11 cellular contexts compared by ENCODE assay signal in genomic region chrX:120456973-120457372, GRCh38. TPM values are rescaled to one million over a fixed set of nuclear protein-coding genes. Genes with fewer than 3 reads are reported as not detected.
DNase-seq lines count a peak whose midpoint lies in the region; ATAC-seq and TF ChIP-seq lines count a peak whose summit lies in the region.
"Had no signal": no experiment of that assay in that cellular context is flagged by ENCODE, and none has a peak within 500 bp of the region (broad histone marks: within the 10 kb centered on the region; RNA-seq: fewer than 3 reads in every experiment).

No MANE protein-coding gene starts in this region.

- H3K9ac ChIP-seq in trophoblast cell (ENCODE audit: low read length), result no peak overlapping the region

- DNase-seq in GDM1 (lab: John Stamatoyannopoulos, UW), result peak; percentile 36
- DNase-seq in LHCN-M2 (ENCODE audit: low read depth), result peak; percentile 54
- no peak for DNase-seq in activated B cell treated with CpG ODN at 0.5 μM for 24 hours
- peak; percentile 22 for DNase-seq in myocyte (ENCODE audit: low read depth)
- no peak for DNase-seq in left cardiac atrium
- no peak for DNase-seq in trophoblast cell
- no peak for DNase-seq in chondrocyte (ENCODE audit: low spot score)
- DNase-seq: left colon, NCI-H187 treated with DMSO at 0.1 percent for 48 hours had no signal

- H3K36me3 ChIP-seq in trophoblast cell (ENCODE audit: control insufficient read depth in 1 of 2, insufficient read depth in 2 of 2, low read length in 2 of 2), result peaks cover 4 to 5% of the 10 kb centered on the region in 2 experiments

- H3K4me1 ChIP-seq in trophoblast cell (ENCODE audit: control insufficient read depth in 1 of 2, insufficient read depth in 2 of 2, low read length in 2 of 2), result peaks cover 0 to 3% of the 10 kb centered on the region in 2 experiments

- CTCF ChIA-PET in activated B cell treated with CpG ODN at 0.5 μM for 24 hours (lab: Charles Lee), result no interaction called here

- H3K4me3 Mint-ChIP-seq in activated B cell treated with CpG ODN at 0.5 μM for 24 hours, result peak overlapping the region; percentile 32
- no peak overlapping the region for H3K4me3 Mint-ChIP-seq in chondrocyte (ENCODE audit: unreplicated experiment)

- H3K4me1 Mint-ChIP-seq in activated B cell treated with CpG ODN at 0.5 μM for 24 hours (peaks cover 42% of the 10 kb centered on the region), chondrocyte (ENCODE audit: low read depth) (peaks cover 10% of the 10 kb centered on the region)

- no peak overlapping the region for H3K27ac Mint-ChIP-seq in activated B cell treated with CpG ODN at 0.5 μM for 24 hours
- no peak overlapping the region for H3K27ac Mint-ChIP-seq in chondrocyte (ENCODE audit: unreplicated experiment)

- no peak overlapping the region for H2AFZ ChIP-seq in trophoblast cell (ENCODE audit: insufficient read depth, low read length, poor library complexity)

- no peaks in the 10 kb centered on the region for H3K79me2 ChIP-seq in trophoblast cell (ENCODE audit: control insufficient read depth, insufficient read depth, low read length, poor library complexity)

- no peak overlapping the region for H4K8ac ChIP-seq in trophoblast cell (ENCODE audit: low read depth, low read length)

- intact Hi-C loops in activated B cell treated with CpG ODN at 0.5 μM for 24 hours (cut with micrococcal nuclease) (loop anchor here (1.0 kb wide), 1 partner anchor 12 kb away; the partner anchor contains the start of gene LAMP2), left cardiac atrium (cut with DNase I) (no loop called here)

- no peaks in the 10 kb centered on the region for H3K9me3 ChIP-seq in trophoblast cell (ENCODE audit: insufficient read depth, low read depth, low read length)

- H3K4ac ChIP-seq in trophoblast cell (ENCODE audit: low read depth, low read length), result no peak overlapping the region

- no peak for ATAC-seq in activated B cell treated with CpG ODN at 0.5 μM for 24 hours (ENCODE audit: low read depth)
- ATAC-seq in left cardiac atrium, result no peak
- ATAC-seq in HG03135 (IDR thresholded peaks at IDR 0.05; ENCODE audit: unreplicated experiment), result no peak
- ATAC-seq: left colon had no signal

- no peak overlapping the region for H2AK5ac ChIP-seq in trophoblast cell (ENCODE audit: low read length)

- H3K4me3 ChIP-seq in trophoblast cell (ENCODE audit: low read depth, low read length), result no peak overlapping the region

- no peak overlapping the region for H4K91ac ChIP-seq in trophoblast cell (ENCODE audit: low read depth, low read length)

- H3K9me3 Mint-ChIP-seq in activated B cell treated with CpG ODN at 0.5 μM for 24 hours (no peaks in the 10 kb centered on the region), chondrocyte (ENCODE audit: low read depth) (no peaks in the 10 kb centered on the region)

- no peak overlapping the region for H3K23ac ChIP-seq in trophoblast cell (ENCODE audit: low read length)

- no peak overlapping the region for H3K18ac ChIP-seq in trophoblast cell (ENCODE audit: low read length)

- POLR2A ChIA-PET in activated B cell treated with CpG ODN at 0.5 μM for 24 hours (lab: Charles Lee), result no interaction called here

- no peaks in the 10 kb centered on the region for H3K79me1 ChIP-seq in trophoblast cell (ENCODE audit: low read length)

- no peak overlapping the region for H3K4me2 ChIP-seq in trophoblast cell (ENCODE audit: low read length)

- no CpG with 5 or more reads among the region's 4 CpGs for WGBS in trophoblast cell (ENCODE audit: extremely low coverage, insufficient coverage, insufficient read length)

- H3K14ac ChIP-seq in trophoblast cell (ENCODE audit: low read length), result no peak overlapping the region

- H2BK120ac ChIP-seq in trophoblast cell (ENCODE audit: insufficient read depth, low read length, poor library complexity), result no peak overlapping the region

- H3K36me3 Mint-ChIP-seq in activated B cell treated with CpG ODN at 0.5 μM for 24 hours (ENCODE audit: low read depth) (peaks cover 16% of the 10 kb centered on the region), chondrocyte (ENCODE audit: low read depth) (peaks cover 2% of the 10 kb centered on the region)

- no peak overlapping the region for H3K27ac ChIP-seq in trophoblast cell (ENCODE audit: low read depth, low read length)
- H3K27ac ChIP-seq: VCaP had no signal

- H2BK5ac ChIP-seq in trophoblast cell (ENCODE audit: low read depth, low read length, poor library complexity), result no peak overlapping the region

- no peaks in the 10 kb centered on the region for H3K27me3 ChIP-seq in trophoblast cell (ENCODE audit: insufficient read depth, low read length)

- no peak for TF ChIP-seq CTCF in activated B cell treated with CpG ODN at 0.5 μM for 24 hours (IDR thresholded peaks at IDR 0.05)
- TF ChIP-seq CTCF in chondrocyte (IDR thresholded peaks at IDR 0.05), result no peak

- H4K12ac ChIP-seq in trophoblast cell (ENCODE audit: low read depth, low read length), result no peak overlapping the region

- no peaks in the 10 kb centered on the region for H3K27me3 Mint-ChIP-seq in activated B cell treated with CpG ODN at 0.5 μM for 24 hours
- H3K27me3 Mint-ChIP-seq in chondrocyte (ENCODE audit: low read depth), result no peaks in the 10 kb centered on the region

- H2BK12ac ChIP-seq in trophoblast cell (ENCODE audit: low read length), result no peak overlapping the region

RNA-seq across cellular contexts. Expression of gene LAMP2, which starts 12.1 kb away (rescaled TPM):
- total RNA-seq in LHCN-M2 (2014; rRNA removed) (121 and 139 TPM in 2 replicates), activated B cell treated with CpG ODN at 0.5 μM for 24 hours (29.7 and 32.6 TPM in 2 replicates), myocyte (125 and 143 TPM in 2 replicates), left cardiac atrium (10 to 100 TPM; 69.3 to 75.2 TPM), chondrocyte (155 to 171 TPM (median 157 TPM) in 3 replicates)
- polyA plus RNA-seq in LHCN-M2 (2012), result 76.5 TPM
- 127 TPM for polyA plus RNA-seq in myocyte (2012)
- 102 and 105 TPM in 2 replicates for polyA plus RNA-seq in trophoblast cell (2013)

Comparison
In these comparisons a context has a peak if more than half of its experiments do, and no peak if none do; other contexts are left out.
1. DNase-seq: peak in GDM1 (single experiment), LHCN-M2 (single experiment) and myocyte (single experiment); none in activated B cell treated with CpG ODN at 0.5 μM for 24 hours (single experiment), left cardiac atrium (single experiment), trophoblast cell (0 of 2) and chondrocyte (single experiment).